Comparison of ENCODE assay signal across 23 cellular contexts in genomic region chr19:23801798-23802197, GRCh38. TPM values are rescaled to one million over a fixed set of nuclear protein-coding genes. Genes with fewer than 3 reads are reported as not detected.
DNase-seq lines count a peak whose midpoint lies in the region; ATAC-seq and TF ChIP-seq lines count a peak whose summit lies in the region.
"Had no signal": no experiment of that assay in that cellular context is flagged by ENCODE, and none has a peak within 500 bp of the region (broad histone marks: within the 10 kb centered on the region; RNA-seq: fewer than 3 reads in every experiment).

No MANE protein-coding gene starts in this region.

- no peaks in the 10 kb centered on the region for H3K27me3 Mint-ChIP-seq in natural killer cell (ENCODE audit: low read depth in 2 of 2)
- no peaks in the 10 kb centered on the region for H3K27me3 Mint-ChIP-seq in natural killer cell treated with Interleukin-12 subunit alpha and Interleukin-12 subunit beta and Interleukin-15 and Interleukin-18, amount 100 ng/mL, for 72 hours
- no peaks in the 10 kb centered on the region for H3K27me3 Mint-ChIP-seq in activated naive CD8-positive, alpha-beta T cell treated with anti-CD3 and anti-CD28 coated beads, Interleukin-2, amount 10 ng/mL, durations not matched to agents 7 days and 5 days
- H3K27me3 Mint-ChIP-seq in type B pancreatic cell = no peaks in the 10 kb centered on the region
- H3K27me3 Mint-ChIP-seq: brain had no signal

- no peaks in the 10 kb centered on the region for H3F3A ChIP-seq in smooth muscle cell (ENCODE audit: low read depth)

- H3K4me3 Mint-ChIP-seq in natural killer cell (peak overlapping the region; percentile 14), type B pancreatic cell (no peak overlapping the region)
- H3K4me3 Mint-ChIP-seq in natural killer cell treated with Interleukin-12 subunit alpha and Interleukin-12 subunit beta and Interleukin-15 and Interleukin-18, amount 100 ng/mL, for 72 hours = no peak overlapping the region
- peak overlapping the region; percentile 80 for H3K4me3 Mint-ChIP-seq in activated naive CD8-positive, alpha-beta T cell treated with anti-CD3 and anti-CD28 coated beads, Interleukin-2, amount 10 ng/mL, durations not matched to agents 7 days and 5 days
- H3K4me3 Mint-ChIP-seq: brain, neural progenitor cell had no signal

- H3K9me3 Mint-ChIP-seq in natural killer cell (peaks cover 0 to 6% of the 10 kb centered on the region in 2 donors), type B pancreatic cell (no peaks in the 10 kb centered on the region)
- H3K9me3 Mint-ChIP-seq in natural killer cell treated with Interleukin-12 subunit alpha and Interleukin-12 subunit beta and Interleukin-15 and Interleukin-18, amount 100 ng/mL, for 72 hours = no peaks in the 10 kb centered on the region
- H3K9me3 Mint-ChIP-seq in activated naive CD8-positive, alpha-beta T cell treated with anti-CD3 and anti-CD28 coated beads, Interleukin-2, amount 10 ng/mL, durations not matched to agents 7 days and 5 days = peaks cover 6% of the 10 kb centered on the region

- no peak for ATAC-seq in natural killer cell
- ATAC-seq in natural killer cell treated with Interleukin-12 subunit alpha and Interleukin-12 subunit beta and Interleukin-15 and Interleukin-18, amount 100 ng/mL, for 72 hours = no peak
- no peak for ATAC-seq in activated naive CD8-positive, alpha-beta T cell treated with anti-CD3 and anti-CD28 coated beads, Interleukin-2, amount 10 ng/mL, durations not matched to agents 7 days and 5 days (ENCODE audit: low read depth)
- no peak for ATAC-seq in HG02798 (IDR thresholded peaks at IDR 0.05; ENCODE audit: poor library complexity, unreplicated experiment)
- ATAC-seq: heart right ventricle, left lung had no signal

- H3K4me1 Mint-ChIP-seq in natural killer cell (peaks cover 6 to 7% of the 10 kb centered on the region in 2 donors), type B pancreatic cell (ENCODE audit: unreplicated experiment) (no peaks in the 10 kb centered on the region)
- peaks cover 7 to 12% of the 10 kb centered on the region in 2 donors for H3K4me1 Mint-ChIP-seq in natural killer cell treated with Interleukin-12 subunit alpha and Interleukin-12 subunit beta and Interleukin-15 and Interleukin-18, amount 100 ng/mL, for 72 hours (ENCODE audit: low read depth in 2 of 2)
- H3K4me1 Mint-ChIP-seq in activated naive CD8-positive, alpha-beta T cell treated with anti-CD3 and anti-CD28 coated beads, Interleukin-2, amount 10 ng/mL, durations not matched to agents 7 days and 5 days = peaks cover 18% of the 10 kb centered on the region
- H3K4me1 Mint-ChIP-seq: brain, neural progenitor cell had no signal

- H3K36me3 ChIP-seq in smooth muscle cell (ENCODE audit: low read depth) (no peaks in the 10 kb centered on the region), thyroid gland (no peaks in the 10 kb centered on the region)
- H3K36me3 ChIP-seq: heart right ventricle, left lung, neural progenitor cell had no signal

- H3K4me3 ChIP-seq in smooth muscle cell (no peak overlapping the region), thyroid gland (replicated peaks in 1 of 3) (no peak overlapping the region)
- H3K4me3 ChIP-seq: coronary artery, heart right ventricle, left lung, neural progenitor cell had no signal

- H3K27ac ChIP-seq in smooth muscle cell (ENCODE audit: low read depth) (peak overlapping the region; percentile 11), thyroid gland (no peak overlapping the region)
- H3K27ac ChIP-seq: coronary artery, heart right ventricle, HL-60, left lung, neural progenitor cell had no signal

- no peaks in the 10 kb centered on the region for H3K4me1 ChIP-seq in smooth muscle cell (ENCODE audit: low read depth)
- H3K4me1 ChIP-seq in thyroid gland = no peaks in the 10 kb centered on the region
- H3K4me1 ChIP-seq: Caco-2, left lung, neural progenitor cell had no signal

- no peak overlapping the region for H3K4me2 ChIP-seq in smooth muscle cell
- H3K4me2 ChIP-seq: neural progenitor cell had no signal

- peak overlapping the region in 1 of 2 donors; percentile 47 for H3K27ac Mint-ChIP-seq in natural killer cell
- H3K27ac Mint-ChIP-seq in natural killer cell treated with Interleukin-12 subunit alpha and Interleukin-12 subunit beta and Interleukin-15 and Interleukin-18, amount 100 ng/mL, for 72 hours = no peak overlapping the region
- H3K27ac Mint-ChIP-seq in activated naive CD8-positive, alpha-beta T cell treated with anti-CD3 and anti-CD28 coated beads, Interleukin-2, amount 10 ng/mL, durations not matched to agents 7 days and 5 days = peak overlapping the region; percentile 78
- no peak overlapping the region for H3K27ac Mint-ChIP-seq in type B pancreatic cell
- H3K27ac Mint-ChIP-seq: brain, neural progenitor cell had no signal

- H3K36me3 Mint-ChIP-seq in natural killer cell (peaks cover 3% of the 10 kb centered on the region), type B pancreatic cell (peaks cover 31% of the 10 kb centered on the region)
- peaks cover 6% of the 10 kb centered on the region for H3K36me3 Mint-ChIP-seq in natural killer cell treated with Interleukin-12 subunit alpha and Interleukin-12 subunit beta and Interleukin-15 and Interleukin-18, amount 100 ng/mL, for 72 hours
- H3K36me3 Mint-ChIP-seq in activated naive CD8-positive, alpha-beta T cell treated with anti-CD3 and anti-CD28 coated beads, Interleukin-2, amount 10 ng/mL, durations not matched to agents 7 days and 5 days = peaks cover 20% of the 10 kb centered on the region

- H2AFZ ChIP-seq in smooth muscle cell (ENCODE audit: low read depth) = no peak overlapping the region
- H2AFZ ChIP-seq: neural progenitor cell had no signal

- TF ChIP-seq CTCF in natural killer cell (IDR thresholded peaks at IDR 0.05) (no peak), smooth muscle cell (IDR thresholded peaks at IDR 0.05; ENCODE audit: borderline replicate concordance, insufficient read depth, poor library complexity, severe bottlenecking) (no peak), thyroid gland (IDR thresholded peaks at IDR 0.05) (no peak), type B pancreatic cell (conservative IDR thresholded peaks at IDR 0.05) (no peak)

- intact Hi-C loops in natural killer cell (cut with micrococcal nuclease) = no loop called here
- intact Hi-C loops in thyroid gland (cut with DNase I) = no loop called here

- TF ChIP-seq POLR2A in thyroid gland (IDR thresholded peaks at IDR 0.05) = no peak

- WGBS in smooth muscle cell (ENCODE audit: low lambda C conversion rate) = 31% methylated on average over 1 of the region's 1 CpG
- 88 to 100% methylated on average over 1 of the region's 1 CpG for WGBS in thyroid gland, 2 donors

- POLR2A ChIA-PET in activated naive CD8-positive, alpha-beta T cell treated with anti-CD3 and anti-CD28 coated beads, Interleukin-2, amount 10 ng/mL, durations not matched to agents 7 days and 5 days (lab: Charles Lee) = interaction anchor here (0.6 to 3.3 kb wide), 2 partner anchors 11 to 43 kb away, joined by 3 to 24 read pairs; partner anchors contain the start of gene ZNF681

- no peaks in the 10 kb centered on the region for H4K20me1 ChIP-seq in smooth muscle cell (ENCODE audit: low read depth)

- H3K79me2 ChIP-seq in smooth muscle cell (ENCODE audit: low read depth) = peaks cover 14% of the 10 kb centered on the region

- H3K27me3 ChIP-seq in smooth muscle cell (ENCODE audit: low read depth) (no peaks in the 10 kb centered on the region), thyroid gland (no peaks in the 10 kb centered on the region)
- H3K27me3 ChIP-seq: heart right ventricle, left lung, neural progenitor cell had no signal

- DNase-seq in natural killer cell (no peak), SK-N-DZ (ENCODE audit: low spot score) (peak; percentile 54), smooth muscle cell (lab: John Stamatoyannopoulos, UW; ENCODE audit: unreplicated experiment) (no peak), thyroid gland (no peak), type B pancreatic cell (ENCODE audit: extremely low spot score, unreplicated experiment) (no peak)
- no peak for DNase-seq in natural killer cell treated with Interleukin-12 subunit alpha and Interleukin-12 subunit beta and Interleukin-15 and Interleukin-18, amount 100 ng/mL, for 72 hours (ENCODE audit: low spot score)
- DNase-seq in activated naive CD8-positive, alpha-beta T cell treated with anti-CD3 and anti-CD28 coated beads, Interleukin-2, amount 10 ng/mL, durations not matched to agents 7 days and 5 days = no peak
- DNase-seq: AML-193; Caco-2; GOT3; heart right ventricle; IMR-90; left lung; NCI-H1694; NCI-H2171 treated with DMSO at 0.1 percent for 48 hours; NCI-H69; stimulated activated CD4-positive, alpha-beta T cell treated with anti-CD3 and anti-CD28 coated beads, Interleukin-4, amount 100 ng/mL, for 24 hours; SW 1271 had no signal

- H3K9ac ChIP-seq in smooth muscle cell (ENCODE audit: low read depth) = no peak overlapping the region
- H3K9ac ChIP-seq: neural progenitor cell had no signal

- H3K9me3 ChIP-seq in smooth muscle cell (replicated peaks; ENCODE audit: low read depth) (no peaks in the 10 kb centered on the region), thyroid gland (no peaks in the 10 kb centered on the region)
- H3K9me3 ChIP-seq: Caco-2 had no signal

RNA-seq across cellular contexts. Expression of gene ZNF681, which starts 43.1 kb away (rescaled TPM):
- total RNA-seq in natural killer cell = 1 to 10 TPM; 1.2 to 2.3 (median 1.9) TPM
- total RNA-seq in natural killer cell treated with Interleukin-12 subunit alpha and Interleukin-12 subunit beta and Interleukin-15 and Interleukin-18, amount 100 ng/mL, for 72 hours = 1 to 10 TPM; 2.9 to 3.0 TPM
- polyA plus RNA-seq in SK-N-DZ (2014; cell fraction: cytosol; rRNA removed) = 5.1 and 5.3 TPM in 2 replicates
- polyA plus RNA-seq in SK-N-DZ (2014; cell fraction: nucleus; rRNA removed) = 2.1 and 3.7 TPM in 2 replicates
- total RNA-seq in activated naive CD8-positive, alpha-beta T cell treated with anti-CD3 and anti-CD28 coated beads, Interleukin-2, amount 10 ng/mL, durations not matched to agents 7 days and 5 days = 1 to 10 TPM; 5.8 to 6.0 TPM
- 1.5 and 14.1 TPM in 2 replicates for total RNA-seq in smooth muscle cell
- polyA plus RNA-seq in smooth muscle cell = 0.07 and 0.08 TPM in 2 replicates
- 1 to 10 TPM; 1.6 to 4.5 (median 2.0) TPM for total RNA-seq in thyroid gland
- 8.4 and 8.5 TPM in 2 replicates for total RNA-seq in type B pancreatic cell (ENCODE audit: low replicate concordance)

Comparison
In these comparisons a context has a peak if more than half of its experiments do, and no peak if none do; other contexts are left out.
1. H3K4me3 Mint-ChIP-seq: peak in natural killer cell (single experiment) and activated naive CD8-positive, alpha-beta T cell treated with anti-CD3 and anti-CD28 coated beads, Interleukin-2, amount 10 ng/mL, durations not matched to agents 7 days and 5 days (single experiment); none in natural killer cell treated with Interleukin-12 subunit alpha and Interleukin-12 subunit beta and Interleukin-15 and Interleukin-18, amount 100 ng/mL, for 72 hours (single experiment) and type B pancreatic cell (single experiment).